38 cellular contexts compared by ENCODE assay signal in genomic region chr22:49986325-49986724, GRCh38. TPM values are rescaled to one million over a fixed set of nuclear protein-coding genes. Genes with fewer than 3 reads are reported as not detected.
"Had no signal": no experiment of that assay in that cellular context is flagged by ENCODE, and none has a peak within 500 bp of the region (broad histone marks: within the 10 kb centered on the region; RNA-seq: fewer than 3 reads in every experiment).

No MANE protein-coding gene starts in this region.

- H3K4me1 ChIP-seq: ascending aorta had no signal

- H3K36me3 ChIP-seq: adrenal gland, ascending aorta, brain microvascular endothelial cell, breast epithelium, cardiac muscle cell had no signal

- ATAC-seq: activated naive CD4-positive, alpha-beta T cell treated with anti-CD3 and anti-CD28 coated beads, Interleukin-2, amount 50 U/mL, for 72 hours; activated naive CD8-positive, alpha-beta T cell treated with anti-CD3 and anti-CD28 coated beads, Interleukin-2, amount 50 U/mL, for 24 hours; activated T-cell treated with anti-CD3 and anti-CD28 coated beads, Interleukin-2, amount 50 U/mL, for 4 hours; activated T-cell treated with anti-CD3 and anti-CD28 coated beads, Interleukin-2, amount 50 U/mL, for 72 hours; activated T-helper 17 cell treated with anti-CD3 and anti-CD28 coated beads, Interleukin-2, amount 50 U/mL, for 72 hours; body of pancreas had no signal

- FAIRE-seq: astrocyte, bronchial epithelial cell had no signal

- H3K4me3 ChIP-seq: adrenal gland, ascending aorta, body of pancreas, breast epithelium, cardiac muscle cell had no signal

- H3K27ac ChIP-seq: adrenal gland, ascending aorta, body of pancreas, brain microvascular endothelial cell, breast epithelium, cardiac muscle cell had no signal

- DNase-seq: activated effector memory CD4-positive, alpha-beta T cell treated with anti-CD3 and anti-CD28 coated beads, Interleukin-2, amount 50 U/mL, for 16 hours; activated effector memory CD4-positive, alpha-beta T cell treated with Interleukin-2 at 50 U/mL for 16 hours; activated gamma-delta T cell; activated gamma-delta T cell treated with Interleukin-2 at 50 U/mL for 16 hours; activated naive CD4-positive, alpha-beta T cell; activated naive CD4-positive, alpha-beta T cell treated with anti-CD3 and anti-CD28 coated beads for 36 hours; activated naive CD4-positive, alpha-beta T cell treated with anti-CD3 and anti-CD28 coated beads, Interleukin-2, amount 10 ng/mL, durations not matched to agents 7 days and 5 days; activated naive CD4-positive, alpha-beta T cell treated with anti-CD3 and anti-CD28 coated beads, Interleukin-2, amount 50 U/mL, for 16 hours; activated naive CD4-positive, alpha-beta T cell treated with Interleukin-2 at 50 U/mL for 16 hours; activated naive CD8-positive, alpha-beta T cell treated with anti-CD3 and anti-CD28 coated beads for 36 hours; activated naive CD8-positive, alpha-beta T cell treated with anti-CD3 and anti-CD28 coated beads, Interleukin-2, amount 10 ng/mL, durations not matched to agents 7 days and 5 days; activated naive CD8-positive, alpha-beta T cell treated with anti-CD3 and anti-CD28 coated beads, Interleukin-2, amount 50 U/mL, for 24 hours; activated T-cell treated with anti-CD3 and anti-CD28 coated beads for 4 hours; activated T-cell treated with anti-CD3 and anti-CD28 coated beads, Interleukin-2, amount 50 U/mL, for 1 hour; activated T-cell treated with anti-CD3 and anti-CD28 coated beads, Interleukin-2, amount 50 U/mL, for 24 hours; activated T-cell treated with anti-CD3 and anti-CD28 coated beads, Interleukin-2, amount 50 U/mL, for 4 hours; activated T-cell treated with anti-CD3 and anti-CD28 coated beads, Interleukin-2, amount 50 U/mL, for 48 hours; activated T-cell treated with anti-CD3 and anti-CD28 coated beads, Interleukin-2, amount 50 U/mL, for 72 hours; adrenal gland; amniotic stem cell; amygdala; anterior cingulate cortex; aorta; body of pancreas; brain microvascular endothelial cell; caudate nucleus; central memory CD4-positive, alpha-beta T cell; cerebellar nuclear complex had no signal

RNA-seq across cellular contexts. Expression of gene IL17REL, which starts 26.2 kb away (rescaled TPM):
- total RNA-seq: activated naive CD8-positive, alpha-beta T cell treated with anti-CD3 and anti-CD28 coated beads for 36 hours; activated naive CD8-positive, alpha-beta T cell treated with anti-CD3 and anti-CD28 coated beads, Interleukin-2, amount 10 ng/mL, durations not matched to agents 7 days and 5 days; activated T-helper 1 cell treated with anti-CD3 and anti-CD28 coated beads, Interleukin-12 subunit alpha, Interleukin-12 subunit beta, Interleukin-2, Interleukin-4 antibody, amounts not matched to agents 30 ng/mL and 10 ng/mL and 1 ng/mL, durations not matched to agents 14 hours and 24 hours and 36 hours; activated T-helper 2 cell treated with anti-CD3 and anti-CD28 coated beads, Interferon-gamma antibody, Interleukin-2, Interleukin-4, amounts not matched to agents 10 μg/mL and 5 μg/mL and 100 μg/mL, durations not matched to agents 14 hours and 24 hours and 36 hours; adrenal gland; aorta; ascending aorta; astrocyte; body of pancreas; breast epithelium; bronchial epithelial cell; cardiac septum had no signal
- polyA plus RNA-seq: adrenal gland, cardiac muscle cell had no signal
